2 cellular contexts compared by ENCODE assay signal in genomic region chr17:71790791-71791190, GRCh38.
TF ChIP-seq lines count a peak whose summit lies in the region.

No MANE protein-coding gene starts in this region.

TF ChIP-seq in HCT116, 20 proteins besides CTCF, POLR2A, EP300 and RAD21 (continued from another document):
- TF ChIP-seq SRF (IDR thresholded peaks at IDR 0.05; ENCODE audit: low read depth): no peak

TF ChIP-seq in SK-N-SH treated with all-trans-retinoic acid at 6 μM for 48 hours, 23 proteins besides CTCF, POLR2A, EP300 and RAD21 (continued from another document):
- no peak for TF ChIP-seq CREB5 (CRISPR knock-in tag; IDR thresholded peaks at IDR 0.05; ENCODE audit: low read depth)
- TF ChIP-seq ZFP3 (CRISPR knock-in tag; IDR thresholded peaks at IDR 0.05): no peak
- no peak for TF ChIP-seq ZC3H10 (CRISPR knock-in tag; IDR thresholded peaks at IDR 0.05)
- no peak for TF ChIP-seq ZFP30 (CRISPR knock-in tag; IDR thresholded peaks at IDR 0.05)
- TF ChIP-seq, protein P1, sequence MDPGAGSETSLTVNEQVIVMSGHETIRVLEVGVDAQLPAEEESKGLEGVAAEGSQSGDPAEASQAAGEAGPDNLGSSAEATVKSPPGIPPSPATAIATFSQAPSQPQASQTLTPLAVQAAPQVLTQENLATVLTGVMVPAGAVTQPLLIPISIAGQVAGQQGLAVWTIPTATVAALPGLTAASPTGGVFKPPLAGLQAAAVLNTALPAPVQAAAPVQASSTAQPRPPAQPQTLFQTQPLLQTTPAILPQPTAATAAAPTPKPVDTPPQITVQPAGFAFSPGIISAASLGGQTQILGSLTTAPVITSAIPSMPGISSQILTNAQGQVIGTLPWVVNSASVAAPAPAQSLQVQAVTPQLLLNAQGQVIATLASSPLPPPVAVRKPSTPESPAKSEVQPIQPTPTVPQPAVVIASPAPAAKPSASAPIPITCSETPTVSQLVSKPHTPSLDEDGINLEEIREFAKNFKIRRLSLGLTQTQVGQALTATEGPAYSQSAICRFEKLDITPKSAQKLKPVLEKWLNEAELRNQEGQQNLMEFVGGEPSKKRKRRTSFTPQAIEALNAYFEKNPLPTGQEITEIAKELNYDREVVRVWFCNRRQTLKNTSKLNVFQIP (CRISPR knock-in tag; IDR thresholded peaks at IDR 0.05; ENCODE audit: borderline replicate concordance, low read depth): no peak
- TF ChIP-seq CSRNP3 (CRISPR knock-in tag; IDR thresholded peaks at IDR 0.05): no peak
- TF ChIP-seq OSR1 (CRISPR knock-in tag; IDR thresholded peaks at IDR 0.05): no peak
- no peak for TF ChIP-seq SNAI2 (CRISPR knock-in tag; IDR thresholded peaks at IDR 0.05)
